9 cellular contexts compared by ENCODE assay signal in the genomic region with DNA sequence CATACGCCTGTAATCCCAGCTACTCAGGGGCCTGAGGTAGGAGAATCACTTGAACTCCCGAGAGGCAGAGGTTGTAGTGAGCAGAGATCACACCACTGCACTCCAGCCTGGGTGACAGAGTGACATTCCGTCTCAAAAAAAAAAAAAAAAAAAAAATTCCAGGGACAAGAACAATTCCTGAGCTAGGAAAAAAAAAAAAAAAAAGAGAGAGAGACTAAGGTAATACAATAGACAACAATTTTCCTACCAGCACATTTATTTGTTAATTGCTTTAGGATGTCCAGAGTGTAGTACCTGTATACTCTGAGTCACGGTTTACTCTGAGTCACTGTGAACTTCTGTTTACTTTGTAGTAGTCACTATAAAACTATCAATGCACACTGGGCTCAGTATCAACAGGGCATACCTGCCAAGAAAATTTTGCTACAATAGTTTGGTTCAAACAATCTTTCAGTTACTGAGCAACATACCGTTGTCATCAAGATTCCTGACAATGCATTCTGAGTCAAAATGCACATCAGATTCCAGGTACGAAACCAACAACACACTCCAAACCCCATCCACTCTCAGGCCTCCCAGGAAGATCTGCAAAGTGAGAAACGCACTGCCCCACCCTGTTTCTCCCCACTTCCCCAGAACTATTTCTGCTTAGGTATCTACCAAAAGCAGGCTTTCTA. TPM values are rescaled to one million over a fixed set of nuclear protein-coding genes. Genes with fewer than 3 reads are reported as not detected.
A peak's percentile ranks its signal among the peaks of the same experiment; 100 is the strongest.
DNase-seq lines count a peak whose midpoint lies in the region; ATAC-seq and TF ChIP-seq lines count a peak whose summit lies in the region.
"Had no signal": no experiment of that assay in that cellular context is flagged by ENCODE, and none has a peak within 500 bp of the region (broad histone marks: within the 10 kb centered on the region; RNA-seq: fewer than 3 reads in every experiment).

No MANE protein-coding gene starts in this region.

- H3K27ac ChIP-seq in CD4-positive, alpha-beta T cell (ENCODE audit: low read depth, low read length) = no peak overlapping the region

- no peaks in the 10 kb centered on the region for H3K36me3 Mint-ChIP-seq in CD4-positive, alpha-beta T cell (ENCODE audit: low read depth)

- H3K4me1 Mint-ChIP-seq in CD4-positive, alpha-beta T cell (ENCODE audit: low read depth) = no peaks in the 10 kb centered on the region
- H3K4me1 Mint-ChIP-seq: activated B cell treated with CpG ODN at 0.5 μM for 24 hours had no signal

- no peaks in the 10 kb centered on the region for H3K9me3 Mint-ChIP-seq in CD4-positive, alpha-beta T cell

- POLR2A ChIA-PET in HEK293T (lab: Yijun Ruan, JAX) = no interaction called here
- POLR2A ChIA-PET in CD4-positive, alpha-beta T cell (lab: Charles Lee) = no interaction called here

- DNase-seq in AG08396 (ENCODE audit: low spot score) (peak; percentile 11), HEK293T (ENCODE audit: extremely low spot score) (no peak), amniotic epithelial cell (ENCODE audit: low read depth) (peak; percentile 50), left colon (no peak), sciatic nerve (ENCODE audit: low spot score) (no peak)
- DNase-seq in CD4-positive, alpha-beta T cell = no peak
- no peak for DNase-seq in activated naive CD4-positive, alpha-beta T cell treated with anti-CD3 and anti-CD28 coated beads, Interleukin-2, amount 50 U/mL, for 16 hours
- DNase-seq: activated B cell treated with CpG ODN at 0.5 μM for 24 hours had no signal

- intact Hi-C loops in left colon (cut with DNase I, micrococcal nuclease) (no loop called here), sciatic nerve (cut with DNase I) (no loop called here)
- intact Hi-C loops in CD4-positive, alpha-beta T cell (cut with DNase I, micrococcal nuclease) = no loop called here

- ATAC-seq in left colon (peak; percentile 96), sciatic nerve (no peak), GM21786 (IDR thresholded peaks at IDR 0.05; ENCODE audit: unreplicated experiment) (no peak)
- no peak for ATAC-seq in CD4-positive, alpha-beta T cell (ENCODE audit: poor library complexity)

- H3K27me3 ChIP-seq in CD4-positive, alpha-beta T cell (ENCODE audit: control insufficient read depth, insufficient read depth, low read length) = peaks cover 3% of the 10 kb centered on the region

- H3K4me3 Mint-ChIP-seq in CD4-positive, alpha-beta T cell = no peak overlapping the region
- H3K4me3 Mint-ChIP-seq: activated B cell treated with CpG ODN at 0.5 μM for 24 hours had no signal

- no peak overlapping the region for H3K27ac Mint-ChIP-seq in CD4-positive, alpha-beta T cell
- H3K27ac Mint-ChIP-seq: activated B cell treated with CpG ODN at 0.5 μM for 24 hours had no signal

- no peaks in the 10 kb centered on the region for H3K9me3 ChIP-seq in CD4-positive, alpha-beta T cell (ENCODE audit: control insufficient read depth, low read length)

- CTCF ChIA-PET in HEK293T (lab: Yijun Ruan, JAX) = interaction anchor here (0.6 kb wide), 1 partner anchor 60 kb away, joined by 7 read pairs; no protein-coding TSS in a partner anchor
- CTCF ChIA-PET in CD4-positive, alpha-beta T cell (lab: Charles Lee) = no interaction called here

- no peak for TF ChIP-seq CTCF in CD4-positive, alpha-beta T cell (IDR thresholded peaks at IDR 0.05)

- H3K27me3 Mint-ChIP-seq in CD4-positive, alpha-beta T cell = peaks cover 16% of the 10 kb centered on the region

TF ChIP-seq in HEK293T, 16 proteins besides CTCF, POLR2A, EP300 and RAD21:
- 0 out of 2 replicates have a peak, but pooled peaks have one; percentile 25 for TF ChIP-seq ZNF384 (IDR thresholded peaks at IDR 0.05)
- no peak for TF ChIP-seq SP1 (IDR thresholded peaks at IDR 0.05)

RNA-seq across cellular contexts. Expression of a gene that starts 28.3 kb away (rescaled TPM):
- 10 to 100 TPM; 48.1 to 73.0 TPM for total RNA-seq in left colon
- total RNA-seq in CD4-positive, alpha-beta T cell = under 1 TPM; 0.25 to 0.50 TPM
- 52.2 TPM for total RNA-seq in sciatic nerve

Comparison
In these comparisons a context has a peak if more than half of its experiments do, and no peak if none do; other contexts are left out.
1. DNase-seq: peak in AG08396 (single experiment) and amniotic epithelial cell (single experiment); none in HEK293T (single experiment), left colon (0 of 2), CD4-positive, alpha-beta T cell (0 of 10), activated naive CD4-positive, alpha-beta T cell treated with anti-CD3 and anti-CD28 coated beads, Interleukin-2, amount 50 U/mL, for 16 hours (single experiment) and sciatic nerve (single experiment).
2. RNA of a gene that starts 28.3 kb away (total RNA-seq): 48.1 to 73.0 TPM in left colon and 52.2 TPM in sciatic nerve (single experiment); 0.25 to 0.50 TPM in CD4-positive, alpha-beta T cell; every median in the first group is over 10 times any median in the second.